ENCODE assay signal across 8 cellular contexts in genomic region chr16:30922420-30922959, GRCh38. TPM values are rescaled to one million over a fixed set of nuclear protein-coding genes. Genes with fewer than 3 reads are reported as not detected.
DNase-seq lines count a peak whose midpoint lies in the region; ATAC-seq and TF ChIP-seq lines count a peak whose summit lies in the region.

No MANE protein-coding gene starts in this region.

- peak overlapping the region; percentile 98 for H3K4me3 Mint-ChIP-seq in activated CD4-positive, alpha-beta memory T cell treated with anti-CD3 and anti-CD28 coated beads, Interleukin-2, amount 10 ng/mL, durations not matched to agents 7 days and 5 days

- 0% methylated on average over 27 of the region's 42 CpGs for WGBS in right lobe of liver (ENCODE audit: insufficient coverage, low coverage, low lambda C conversion rate, missing lambda C conversion rate)

- H3K27me3 Mint-ChIP-seq in activated CD4-positive, alpha-beta memory T cell treated with anti-CD3 and anti-CD28 coated beads, Interleukin-2, amount 10 ng/mL, durations not matched to agents 7 days and 5 days, result no peaks in the 10 kb centered on the region

- H3K36me3 ChIP-seq in right lobe of liver, result no peaks in the 10 kb centered on the region

- DNase-seq in C1 segment of cervical spinal cord (lab: John Stamatoyannopoulos, UW) (peak; percentile 96 to 100 (median 100)), NCI-H82 (lab: John Stamatoyannopoulos, UW) (peak; percentile 99), dorsolateral prefrontal cortex (peak; percentile 100), right lobe of liver (peak; percentile 100)
- peak; percentile 100 for DNase-seq in activated CD4-positive, alpha-beta memory T cell treated with anti-CD3 and anti-CD28 coated beads, Interleukin-2, amount 10 ng/mL, durations not matched to agents 7 days and 5 days
- peak; percentile 100 for DNase-seq in stimulated activated CD4-positive, alpha-beta T cell treated with anti-CD3 and anti-CD28 coated beads, Interleukin-4, amount 100 ng/mL, for 24 hours

- H3K4me1 ChIP-seq in right lobe of liver, result peaks cover 0 to 4% (median 0%) of the 10 kb centered on the region in 4 donors

- TF ChIP-seq POLR2A in right lobe of liver (IDR thresholded peaks at IDR 0.05), result no peak

- H3K9me3 ChIP-seq in right lobe of liver, result no peaks in the 10 kb centered on the region

- peak overlapping the region; percentile 98 for H3K27ac Mint-ChIP-seq in activated CD4-positive, alpha-beta memory T cell treated with anti-CD3 and anti-CD28 coated beads, Interleukin-2, amount 10 ng/mL, durations not matched to agents 7 days and 5 days

- intact Hi-C loops in dorsolateral prefrontal cortex (cut with DNase I), result loop anchor here (2.0 to 10.0 kb wide), 6 partner anchors 26 to 265 kb away; partner anchors contain the start of genes CFAP119 (in 1 of the 2), CTF1 (in 1 of the 2), FBRS (in 1 of the 2) and RNF40 (in 1 of the 2)
- intact Hi-C loops in right lobe of liver (cut with DNase I), result no loop called here

- no peaks in the 10 kb centered on the region for H3K36me3 Mint-ChIP-seq in activated CD4-positive, alpha-beta memory T cell treated with anti-CD3 and anti-CD28 coated beads, Interleukin-2, amount 10 ng/mL, durations not matched to agents 7 days and 5 days (ENCODE audit: low read depth)

- H3K4me3 ChIP-seq in dorsolateral prefrontal cortex (peak overlapping the region; percentile 47 to 88 (median 73)), right lobe of liver (peak overlapping the region; percentile 54 to 63 (median 54))

- peaks cover 25% of the 10 kb centered on the region for H3K4me1 Mint-ChIP-seq in activated CD4-positive, alpha-beta memory T cell treated with anti-CD3 and anti-CD28 coated beads, Interleukin-2, amount 10 ng/mL, durations not matched to agents 7 days and 5 days

- TF ChIP-seq CTCF in dorsolateral prefrontal cortex (IDR thresholded peaks at IDR 0.05 in 54 of 56, conservative IDR thresholded peaks at IDR 0.05 in 2 of 56; ENCODE audit: low read depth in 1 of 56, partially characterized antibody in 56 of 56) (peak in 12 of 56 donors; percentile 5 to 34 (median 18)), right lobe of liver (IDR thresholded peaks at IDR 0.05) (no peak)

- no peaks in the 10 kb centered on the region for H3K9me3 Mint-ChIP-seq in activated CD4-positive, alpha-beta memory T cell treated with anti-CD3 and anti-CD28 coated beads, Interleukin-2, amount 10 ng/mL, durations not matched to agents 7 days and 5 days

- H3K27ac ChIP-seq in dorsolateral prefrontal cortex (peak overlapping the region; percentile 93 to 100 (median 98)), right lobe of liver (peak overlapping the region; percentile 88 to 93 (median 92))

- ATAC-seq in GM19452 (IDR thresholded peaks at IDR 0.05; ENCODE audit: unreplicated experiment), result peak; percentile 69
- peak; percentile 51 for ATAC-seq in HG03575 (IDR thresholded peaks at IDR 0.05; ENCODE audit: extremely low read depth, insufficient number of reproducible peaks, low FRiP score, unreplicated experiment)
- peak; percentile 77 to 88 (median 84) for ATAC-seq in right lobe of liver

- POLR2A ChIA-PET in activated CD4-positive, alpha-beta memory T cell treated with anti-CD3 and anti-CD28 coated beads, Interleukin-2, amount 10 ng/mL, durations not matched to agents 7 days and 5 days (lab: Charles Lee), result interaction anchor here (1.0 kb wide), 3 partner anchors 21 to 78 kb away, joined by 3 read pairs; no protein-coding TSS in a partner anchor

- H3K27me3 ChIP-seq in dorsolateral prefrontal cortex, result no peaks in the 10 kb centered on the region
- no peaks in the 10 kb centered on the region for H3K27me3 ChIP-seq in right lobe of liver

- CTCF ChIA-PET in activated CD4-positive, alpha-beta memory T cell treated with anti-CD3 and anti-CD28 coated beads, Interleukin-2, amount 10 ng/mL, durations not matched to agents 7 days and 5 days (lab: Charles Lee), result interaction anchor here (0.6 to 1.0 kb wide), 3 partner anchors 20 to 78 kb away, joined by 3 to 19 read pairs (median 4); no protein-coding TSS in a partner anchor

RNA-seq across cellular contexts. Expression of gene FBXL19, which starts 0.9 kb away (rescaled TPM):
- total RNA-seq in activated CD4-positive, alpha-beta memory T cell treated with anti-CD3 and anti-CD28 coated beads, Interleukin-2, amount 10 ng/mL, durations not matched to agents 7 days and 5 days, result 10 to 100 TPM; 25.8 to 27.2 TPM
- total RNA-seq in dorsolateral prefrontal cortex, result 10 to 100 TPM; 23.5 to 84.8 (median 52.1) TPM
- total RNA-seq in right lobe of liver, result 1 to 10 TPM; 2.8 to 8.0 (median 3.4) TPM

RNA-seq across cellular contexts. Expression of gene CTF1, which starts 26.1 kb away (rescaled TPM):
- total RNA-seq in activated CD4-positive, alpha-beta memory T cell treated with anti-CD3 and anti-CD28 coated beads, Interleukin-2, amount 10 ng/mL, durations not matched to agents 7 days and 5 days, result under 1 TPM; 0.20 to 0.25 TPM
- total RNA-seq in dorsolateral prefrontal cortex, result 1 to 10 TPM in 119 of 120 experiments, under 1 TPM in 1; 0.90 to 9.9 (median 3.1) TPM
- total RNA-seq in right lobe of liver, result under 1 TPM in 4 of 6 experiments, not detected in 2; 0.13 to 0.74 (median 0.43) TPM

RNA-seq across cellular contexts. Expression of gene ORAI3, which starts 26.4 kb away (rescaled TPM):
- total RNA-seq in activated CD4-positive, alpha-beta memory T cell treated with anti-CD3 and anti-CD28 coated beads, Interleukin-2, amount 10 ng/mL, durations not matched to agents 7 days and 5 days, result 10 to 100 TPM; 30.3 to 33.6 TPM
- 10 to 100 TPM in 42 of 120 experiments, 1 to 10 TPM in 78; 4.7 to 19.1 (median 9.1) TPM for total RNA-seq in dorsolateral prefrontal cortex
- 10 to 100 TPM; 27.7 to 56.6 (median 31.6) TPM for total RNA-seq in right lobe of liver

RNA-seq across cellular contexts. Expression of gene BCL7C, which starts 28.6 kb away (rescaled TPM):
- total RNA-seq in activated CD4-positive, alpha-beta memory T cell treated with anti-CD3 and anti-CD28 coated beads, Interleukin-2, amount 10 ng/mL, durations not matched to agents 7 days and 5 days, result 10 to 100 TPM; 22.3 to 23.5 TPM
- total RNA-seq in dorsolateral prefrontal cortex, result 10 to 100 TPM in 118 of 120 experiments, 1 to 10 TPM in 2; 8.8 to 28.1 (median 15.6) TPM
- 10 to 100 TPM in 2 of 6 experiments, 1 to 10 TPM in 4; 5.9 to 14.3 (median 7.9) TPM for total RNA-seq in right lobe of liver

RNA-seq across cellular contexts. Expression of gene SETD1A, which starts 35.1 kb away (rescaled TPM):
- total RNA-seq in activated CD4-positive, alpha-beta memory T cell treated with anti-CD3 and anti-CD28 coated beads, Interleukin-2, amount 10 ng/mL, durations not matched to agents 7 days and 5 days, result 10 to 100 TPM; 18.8 to 20.3 TPM
- total RNA-seq in dorsolateral prefrontal cortex (10 to 100 TPM; 13.3 to 28.5 (median 17.9) TPM), right lobe of liver (1 to 10 TPM; 3.7 to 7.4 (median 6.9) TPM)

Comparison
In these comparisons a context has a peak if more than half of its experiments do, and no peak if none do; other contexts are left out.
1. Peak in every context shown above with its lines: DNase-seq, ATAC-seq, H3K4me3 ChIP-seq and H3K27ac ChIP-seq.
2. intact Hi-C loops: an anchor here in dorsolateral prefrontal cortex (2.0 to 10.0 kb wide); none called in right lobe of liver.